Comparison of ENCODE assay signal across 12 cellular contexts in the genomic region with DNA sequence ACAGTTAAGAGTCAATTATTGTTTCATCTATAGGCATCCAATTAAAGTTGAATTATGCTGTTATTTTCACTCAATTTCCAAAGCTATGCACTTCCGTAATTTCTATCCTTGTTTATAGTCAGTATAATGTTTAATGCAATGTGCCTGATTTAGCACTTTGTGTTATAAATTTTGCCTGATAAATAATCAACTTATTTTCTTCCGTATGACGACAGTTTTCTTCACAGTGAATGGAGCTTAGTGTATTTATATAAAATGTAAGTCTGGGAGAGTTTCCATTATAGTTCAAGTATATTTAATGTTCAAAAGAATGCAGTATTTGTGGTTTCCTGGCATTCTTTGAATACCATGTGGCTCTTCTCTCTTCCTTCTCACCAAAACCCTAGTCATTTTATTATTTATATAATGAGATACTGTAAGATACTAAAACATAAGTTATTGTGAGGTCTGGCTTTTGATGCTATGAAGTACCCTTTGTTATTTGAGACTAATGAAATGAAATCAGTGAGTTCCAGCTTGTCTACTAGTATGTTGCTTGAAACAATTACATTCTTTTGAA.
A peak's percentile ranks its signal among the peaks of the same experiment; 100 is the strongest.
DNase-seq lines count a peak whose midpoint lies in the region; ATAC-seq and TF ChIP-seq lines count a peak whose summit lies in the region.
"Had no signal": no experiment of that assay in that cellular context is flagged by ENCODE, and none has a peak within 500 bp of the region (broad histone marks: within the 10 kb centered on the region; RNA-seq: fewer than 3 reads in every experiment).

No MANE protein-coding gene starts in this region.

- no peak overlapping the region for H3K4me3 Mint-ChIP-seq in stimulated activated naive CD8-positive, alpha-beta T cell treated with anti-CD3 and anti-CD28 coated beads, Interleukin-15, Interleukin-2, amounts not matched to agents 100 ng/mL and 50 ng/mL, for 24 hours
- peak overlapping the region in 1 of 2 donors; percentile 10 for H3K4me3 Mint-ChIP-seq in stimulated activated naive CD8-positive, alpha-beta T cell treated with anti-CD3 and anti-CD28 coated beads, Interleukin-15, amount 100 ng/mL, for 72 hours
- peak overlapping the region; percentile 21 for H3K4me3 Mint-ChIP-seq in T-helper 17 cell

- peaks cover 89% of the 10 kb centered on the region for H3K4me1 Mint-ChIP-seq in stimulated activated naive CD8-positive, alpha-beta T cell treated with anti-CD3 and anti-CD28 coated beads, Interleukin-15, Interleukin-2, amounts not matched to agents 100 ng/mL and 50 ng/mL, for 24 hours (ENCODE audit: low read depth)
- H3K4me1 Mint-ChIP-seq in stimulated activated naive CD8-positive, alpha-beta T cell treated with anti-CD3 and anti-CD28 coated beads, Interleukin-15, amount 100 ng/mL, for 72 hours, result peaks cover 72% of the 10 kb centered on the region
- peaks cover 48% of the 10 kb centered on the region for H3K4me1 Mint-ChIP-seq in T-helper 17 cell

- ATAC-seq in stimulated activated naive CD8-positive, alpha-beta T cell treated with anti-CD3 and anti-CD28 coated beads, Interleukin-15, amount 100 ng/mL, for 72 hours, result no peak
- no peak for ATAC-seq in T-helper 17 cell
- no peak for ATAC-seq in HG03439 (IDR thresholded peaks at IDR 0.05; ENCODE audit: unreplicated experiment)
- ATAC-seq in esophagus mucosa, result no peak

- H3K9me3 ChIP-seq in T-helper 17 cell (ENCODE audit: control insufficient read depth, low read length, poor library complexity, severe bottlenecking), result no peaks in the 10 kb centered on the region

- no peak for DNase-seq in stimulated activated naive CD8-positive, alpha-beta T cell treated with anti-CD3 and anti-CD28 coated beads, Interleukin-15, amount 100 ng/mL, for 72 hours
- DNase-seq in T-helper 17 cell (no peak), fibroblast of the aortic adventitia (ENCODE audit: low read depth) (peak; percentile 73), C1 segment of cervical spinal cord (lab: John Stamatoyannopoulos, UW) (no peak), NCI-H748 (lab: John Stamatoyannopoulos, UW; ENCODE audit: unreplicated experiment) (no peak)
- DNase-seq: activated gamma-delta T cell, NCI-H774, nucleus accumbens, upper lobe of left lung had no signal

- peak overlapping the region; percentile 55 for H3K27ac Mint-ChIP-seq in stimulated activated naive CD8-positive, alpha-beta T cell treated with anti-CD3 and anti-CD28 coated beads, Interleukin-15, Interleukin-2, amounts not matched to agents 100 ng/mL and 50 ng/mL, for 24 hours
- no peak overlapping the region for H3K27ac Mint-ChIP-seq in stimulated activated naive CD8-positive, alpha-beta T cell treated with anti-CD3 and anti-CD28 coated beads, Interleukin-15, amount 100 ng/mL, for 72 hours
- peak overlapping the region; percentile 90 for H3K27ac Mint-ChIP-seq in T-helper 17 cell

- H3K27me3 Mint-ChIP-seq in stimulated activated naive CD8-positive, alpha-beta T cell treated with anti-CD3 and anti-CD28 coated beads, Interleukin-15, Interleukin-2, amounts not matched to agents 100 ng/mL and 50 ng/mL, for 24 hours, result no peaks in the 10 kb centered on the region
- H3K27me3 Mint-ChIP-seq in stimulated activated naive CD8-positive, alpha-beta T cell treated with anti-CD3 and anti-CD28 coated beads, Interleukin-15, amount 100 ng/mL, for 72 hours, result no peaks in the 10 kb centered on the region
- H3K27me3 Mint-ChIP-seq in T-helper 17 cell, result no peaks in the 10 kb centered on the region

- H3K4me3 ChIP-seq in fibroblast of the aortic adventitia (ENCODE audit: low read depth, low read length), result no peak overlapping the region
- H3K4me3 ChIP-seq: upper lobe of left lung had no signal

- peaks cover 9% of the 10 kb centered on the region for H3K9me3 Mint-ChIP-seq in stimulated activated naive CD8-positive, alpha-beta T cell treated with anti-CD3 and anti-CD28 coated beads, Interleukin-15, Interleukin-2, amounts not matched to agents 100 ng/mL and 50 ng/mL, for 24 hours
- H3K9me3 Mint-ChIP-seq in stimulated activated naive CD8-positive, alpha-beta T cell treated with anti-CD3 and anti-CD28 coated beads, Interleukin-15, amount 100 ng/mL, for 72 hours, result peaks cover 0 to 8% of the 10 kb centered on the region in 2 donors

- TF ChIP-seq CTCF in fibroblast of the aortic adventitia (IDR thresholded peaks at IDR 0.05; ENCODE audit: insufficient read depth, low read length), result no peak

- peaks cover 44% of the 10 kb centered on the region for H3K36me3 Mint-ChIP-seq in stimulated activated naive CD8-positive, alpha-beta T cell treated with anti-CD3 and anti-CD28 coated beads, Interleukin-15, Interleukin-2, amounts not matched to agents 100 ng/mL and 50 ng/mL, for 24 hours (ENCODE audit: low read depth)
- H3K36me3 Mint-ChIP-seq in T-helper 17 cell (ENCODE audit: low read depth), result no peaks in the 10 kb centered on the region

Comparison
In these comparisons a context has a peak if more than half of its experiments do, and no peak if none do; other contexts are left out.
1. H3K27ac Mint-ChIP-seq: peak in stimulated activated naive CD8-positive, alpha-beta T cell treated with anti-CD3 and anti-CD28 coated beads, Interleukin-15, Interleukin-2, amounts not matched to agents 100 ng/mL and 50 ng/mL, for 24 hours (single experiment) and T-helper 17 cell (single experiment); none in stimulated activated naive CD8-positive, alpha-beta T cell treated with anti-CD3 and anti-CD28 coated beads, Interleukin-15, amount 100 ng/mL, for 72 hours (0 of 2).